ENCODE assay signal across 8 cellular contexts in the genomic region with DNA sequence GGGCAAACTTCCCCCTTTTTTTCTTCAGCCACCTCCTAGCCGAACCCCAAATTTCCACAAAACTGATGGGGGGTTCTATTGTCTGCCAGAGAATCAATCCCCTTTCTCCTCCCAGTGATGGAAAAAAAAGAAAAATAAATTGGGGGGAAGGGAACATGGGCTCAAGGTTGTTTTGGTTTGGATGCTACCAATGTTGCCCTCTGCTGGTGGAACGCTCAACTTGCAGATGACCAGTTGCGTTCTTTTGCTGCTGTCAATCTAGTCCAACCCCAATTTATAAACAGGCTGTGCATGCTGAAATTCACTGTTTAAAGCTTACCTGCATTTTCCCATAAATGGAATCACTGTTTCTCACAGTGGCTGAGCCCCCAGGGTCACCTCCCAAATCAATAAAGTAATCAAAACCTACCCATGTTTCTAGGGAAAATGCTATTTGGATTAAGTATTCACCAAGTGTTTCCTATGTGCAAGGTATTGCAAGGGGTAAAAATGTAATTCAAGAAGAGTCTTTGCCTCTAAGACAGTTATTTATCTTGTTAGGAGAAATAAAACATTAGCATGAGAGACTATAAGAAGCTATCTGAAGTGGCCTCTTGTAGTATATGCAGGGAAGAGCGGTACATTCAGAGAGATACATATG.
A peak's percentile ranks its signal among the peaks of the same experiment; 100 is the strongest.
DNase-seq lines count a peak whose midpoint lies in the region; ATAC-seq and TF ChIP-seq lines count a peak whose summit lies in the region.

No MANE protein-coding gene starts in this region.

- H3K4me3 Mint-ChIP-seq in activated CD8-positive, alpha-beta memory T cell treated with anti-CD3 and anti-CD28 coated beads, Interleukin-2, amount 10 ng/mL, durations not matched to agents 7 days and 5 days, result no peak overlapping the region
- H3K4me3 Mint-ChIP-seq in endothelial cell (ENCODE audit: unreplicated experiment) (no peak overlapping the region), neural crest cell (no peak overlapping the region)

- no peaks in the 10 kb centered on the region for H3K36me3 Mint-ChIP-seq in activated CD8-positive, alpha-beta memory T cell treated with anti-CD3 and anti-CD28 coated beads, Interleukin-2, amount 10 ng/mL, durations not matched to agents 7 days and 5 days
- H3K36me3 Mint-ChIP-seq in endothelial cell (ENCODE audit: low read depth, unreplicated experiment) (no peaks in the 10 kb centered on the region), neural crest cell (ENCODE audit: low read depth) (no peaks in the 10 kb centered on the region)

- peaks cover 5% of the 10 kb centered on the region for H3K27me3 Mint-ChIP-seq in activated CD8-positive, alpha-beta memory T cell treated with anti-CD3 and anti-CD28 coated beads, Interleukin-2, amount 10 ng/mL, durations not matched to agents 7 days and 5 days
- no peaks in the 10 kb centered on the region for H3K27me3 Mint-ChIP-seq in endothelial cell (ENCODE audit: unreplicated experiment)
- H3K27me3 Mint-ChIP-seq in neural crest cell (ENCODE audit: low read depth), result peaks cover 15% of the 10 kb centered on the region

- CTCF ChIA-PET in activated CD8-positive, alpha-beta memory T cell treated with anti-CD3 and anti-CD28 coated beads, Interleukin-2, amount 10 ng/mL, durations not matched to agents 7 days and 5 days (lab: Charles Lee), result interaction anchor here (1.6 to 2.7 kb wide), 3 partner anchors 8 to 400 kb away, joined by 3 to 11 read pairs (median 4); no protein-coding TSS in a partner anchor

- H3K27ac Mint-ChIP-seq in activated CD8-positive, alpha-beta memory T cell treated with anti-CD3 and anti-CD28 coated beads, Interleukin-2, amount 10 ng/mL, durations not matched to agents 7 days and 5 days, result no peak overlapping the region
- H3K27ac Mint-ChIP-seq in endothelial cell (ENCODE audit: unreplicated experiment) (no peak overlapping the region), neural crest cell (ENCODE audit: unreplicated experiment) (no peak overlapping the region)

- no peak for ATAC-seq in activated CD8-positive, alpha-beta memory T cell treated with anti-CD3 and anti-CD28 coated beads, Interleukin-2, amount 10 ng/mL, durations not matched to agents 7 days and 5 days
- no peak for ATAC-seq in HG02981 (IDR thresholded peaks at IDR 0.05; ENCODE audit: unreplicated experiment)

- peak; percentile 71 for TF ChIP-seq CTCF in endothelial cell (IDR thresholded peaks at IDR 0.05; ENCODE audit: unreplicated experiment)
- peak; percentile 83 for TF ChIP-seq CTCF in neural crest cell (conservative IDR thresholded peaks at IDR 0.05)

- H3K4me1 Mint-ChIP-seq in activated CD8-positive, alpha-beta memory T cell treated with anti-CD3 and anti-CD28 coated beads, Interleukin-2, amount 10 ng/mL, durations not matched to agents 7 days and 5 days, result peaks cover 1% of the 10 kb centered on the region
- H3K4me1 Mint-ChIP-seq in endothelial cell (ENCODE audit: unreplicated experiment), result peaks cover 10% of the 10 kb centered on the region
- H3K4me1 Mint-ChIP-seq in neural crest cell, result no peaks in the 10 kb centered on the region

- no peaks in the 10 kb centered on the region for H3K9me3 Mint-ChIP-seq in activated CD8-positive, alpha-beta memory T cell treated with anti-CD3 and anti-CD28 coated beads, Interleukin-2, amount 10 ng/mL, durations not matched to agents 7 days and 5 days (ENCODE audit: low read depth)
- no peaks in the 10 kb centered on the region for H3K9me3 Mint-ChIP-seq in endothelial cell (ENCODE audit: unreplicated experiment)
- H3K9me3 Mint-ChIP-seq in neural crest cell, result no peaks in the 10 kb centered on the region

- DNase-seq in activated CD8-positive, alpha-beta memory T cell treated with anti-CD3 and anti-CD28 coated beads, Interleukin-2, amount 10 ng/mL, durations not matched to agents 7 days and 5 days, result peak; percentile 46
- no peak for DNase-seq in activated CD8-positive, alpha-beta memory T cell treated with anti-CD3 and anti-CD28 coated beads, Interleukin-2, amount 50 U/mL, for 48 hours
- DNase-seq in KG1 (lab: John Stamatoyannopoulos, UW) (peak; percentile 4), T-helper 9 cell (peak; percentile 16), endothelial cell (ENCODE audit: low spot score) (peak; percentile 38), neural crest cell (ENCODE audit: low read depth, low spot score) (peak; percentile 62), activated gamma-delta T cell (lab: John Stamatoyannopoulos, UW) (no peak)

Comparison
In these comparisons a context has a peak if more than half of its experiments do, and no peak if none do; other contexts are left out.
1. DNase-seq: peak in activated CD8-positive, alpha-beta memory T cell treated with anti-CD3 and anti-CD28 coated beads, Interleukin-2, amount 10 ng/mL, durations not matched to agents 7 days and 5 days (single experiment), KG1 (single experiment), T-helper 9 cell (single experiment), endothelial cell (single experiment) and neural crest cell (single experiment); none in activated CD8-positive, alpha-beta memory T cell treated with anti-CD3 and anti-CD28 coated beads, Interleukin-2, amount 50 U/mL, for 48 hours (single experiment) and activated gamma-delta T cell (single experiment).